ENCODE assay signal across 16 cellular contexts in the genomic region with DNA sequence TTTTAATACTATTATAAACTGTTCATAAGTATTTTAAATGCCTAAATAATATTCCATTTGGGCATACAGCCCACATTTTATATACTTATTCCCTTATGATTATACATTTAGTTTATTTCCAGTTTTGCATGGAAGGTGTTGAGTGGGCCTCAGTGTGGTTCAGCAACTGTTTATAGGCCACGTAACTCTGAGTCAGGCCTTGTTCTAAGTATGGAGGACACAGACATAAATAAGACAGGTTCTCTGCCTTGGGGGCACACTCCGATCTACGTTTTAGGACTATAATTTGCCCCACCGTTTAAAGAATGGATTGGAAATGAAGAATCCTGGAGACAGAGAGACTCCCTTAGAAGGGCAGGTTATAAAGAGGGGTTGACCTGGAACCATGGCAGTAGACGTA.
DNase-seq lines count a peak whose midpoint lies in the region; ATAC-seq and TF ChIP-seq lines count a peak whose summit lies in the region.
"Had no signal": no experiment of that assay in that cellular context is flagged by ENCODE, and none has a peak within 500 bp of the region (broad histone marks: within the 10 kb centered on the region; RNA-seq: fewer than 3 reads in every experiment).

No MANE protein-coding gene starts in this region.

- intact Hi-C loops in natural killer cell (cut with micrococcal nuclease) = no loop called here

- peak overlapping the region; percentile 4 to 10 for H3K27ac Mint-ChIP-seq in natural killer cell treated with Interleukin-12 subunit alpha and Interleukin-12 subunit beta and Interleukin-15 and Interleukin-18, amount 100 ng/mL, for 72 hours
- H3K27ac Mint-ChIP-seq in natural killer cell (peak overlapping the region in 1 of 2 donors; percentile 88), immature natural killer cell (peak overlapping the region; percentile 44 to 79 (median 72))
- H3K27ac Mint-ChIP-seq: B cell; CD14-positive monocyte; CD4-positive, alpha-beta T cell; CD8-positive, alpha-beta memory T cell had no signal

- peak overlapping the region; percentile 5 for H3K4me3 Mint-ChIP-seq in natural killer cell treated with Interleukin-12 subunit alpha and Interleukin-12 subunit beta and Interleukin-15 and Interleukin-18, amount 100 ng/mL, for 72 hours
- H3K4me3 Mint-ChIP-seq in natural killer cell (no peak overlapping the region), immature natural killer cell (peak overlapping the region; percentile 5 to 62 (median 47))
- H3K4me3 Mint-ChIP-seq: B cell; CD14-positive monocyte; CD4-positive, alpha-beta T cell; CD8-positive, alpha-beta memory T cell had no signal

- no peak for TF ChIP-seq CTCF in natural killer cell (IDR thresholded peaks at IDR 0.05)

- peaks cover 43 to 48% of the 10 kb centered on the region in 2 donors for H3K4me1 Mint-ChIP-seq in natural killer cell treated with Interleukin-12 subunit alpha and Interleukin-12 subunit beta and Interleukin-15 and Interleukin-18, amount 100 ng/mL, for 72 hours (ENCODE audit: low read depth in 2 of 2)
- peaks cover 49 to 90% of the 10 kb centered on the region in 2 donors for H3K4me1 Mint-ChIP-seq in natural killer cell
- peaks cover 66 to 79% of the 10 kb centered on the region in 2 donors for H3K4me1 Mint-ChIP-seq in immature natural killer cell
- H3K4me1 Mint-ChIP-seq: B cell; CD14-positive monocyte; CD8-positive, alpha-beta memory T cell had no signal

- H3K36me3 Mint-ChIP-seq in natural killer cell treated with Interleukin-12 subunit alpha and Interleukin-12 subunit beta and Interleukin-15 and Interleukin-18, amount 100 ng/mL, for 72 hours = no peaks in the 10 kb centered on the region
- H3K36me3 Mint-ChIP-seq in natural killer cell (no peaks in the 10 kb centered on the region), immature natural killer cell (peaks cover 0 to 13% (median 6%) of the 10 kb centered on the region in 3 donors)
- H3K36me3 Mint-ChIP-seq: CD14-positive monocyte; CD8-positive, alpha-beta memory T cell had no signal

- ATAC-seq in natural killer cell treated with Interleukin-12 subunit alpha and Interleukin-12 subunit beta and Interleukin-15 and Interleukin-18, amount 100 ng/mL, for 72 hours = no peak
- ATAC-seq in natural killer cell (no peak), HG03342 (IDR thresholded peaks at IDR 0.05; ENCODE audit: unreplicated experiment) (no peak)

- peaks cover 0 to 3% of the 10 kb centered on the region in 2 donors for H3K27me3 Mint-ChIP-seq in natural killer cell treated with Interleukin-12 subunit alpha and Interleukin-12 subunit beta and Interleukin-15 and Interleukin-18, amount 100 ng/mL, for 72 hours
- H3K27me3 Mint-ChIP-seq in natural killer cell (ENCODE audit: low read depth in 2 of 2) = no peaks in the 10 kb centered on the region
- H3K27me3 Mint-ChIP-seq in immature natural killer cell (ENCODE audit: low read depth in 3 of 3) = peaks cover 2 to 7% (median 3%) of the 10 kb centered on the region in 3 donors

- DNase-seq in natural killer cell treated with Interleukin-12 subunit alpha and Interleukin-12 subunit beta and Interleukin-15 and Interleukin-18, amount 100 ng/mL, for 72 hours (ENCODE audit: low spot score) = no peak
- no peak for DNase-seq in natural killer cell
- peak; percentile 63 for DNase-seq in RPMI7951 (ENCODE audit: low read depth)
- no peak for DNase-seq in immature natural killer cell
- no peak for DNase-seq in kidney glomerular epithelial cell (lab: John Stamatoyannopoulos, UW)
- no peak for DNase-seq in amygdala (lab: John Stamatoyannopoulos, UW)
- DNase-seq: CD4-positive, alpha-beta T cell; CD8-positive, alpha-beta memory T cell; DMS 273 treated with DMSO at 0.1 percent for 48 hours; DMS79; GM23248; H7; HCEC 1CT had no signal

- no peaks in the 10 kb centered on the region for H3K9me3 Mint-ChIP-seq in natural killer cell treated with Interleukin-12 subunit alpha and Interleukin-12 subunit beta and Interleukin-15 and Interleukin-18, amount 100 ng/mL, for 72 hours
- H3K9me3 Mint-ChIP-seq in natural killer cell = no peaks in the 10 kb centered on the region
- H3K9me3 Mint-ChIP-seq in immature natural killer cell = no peaks in the 10 kb centered on the region
- H3K9me3 Mint-ChIP-seq: CD14-positive monocyte; CD4-positive, alpha-beta T cell; CD8-positive, alpha-beta memory T cell had no signal
